1 cellular context compared by ENCODE assay signal in the genomic region with DNA sequence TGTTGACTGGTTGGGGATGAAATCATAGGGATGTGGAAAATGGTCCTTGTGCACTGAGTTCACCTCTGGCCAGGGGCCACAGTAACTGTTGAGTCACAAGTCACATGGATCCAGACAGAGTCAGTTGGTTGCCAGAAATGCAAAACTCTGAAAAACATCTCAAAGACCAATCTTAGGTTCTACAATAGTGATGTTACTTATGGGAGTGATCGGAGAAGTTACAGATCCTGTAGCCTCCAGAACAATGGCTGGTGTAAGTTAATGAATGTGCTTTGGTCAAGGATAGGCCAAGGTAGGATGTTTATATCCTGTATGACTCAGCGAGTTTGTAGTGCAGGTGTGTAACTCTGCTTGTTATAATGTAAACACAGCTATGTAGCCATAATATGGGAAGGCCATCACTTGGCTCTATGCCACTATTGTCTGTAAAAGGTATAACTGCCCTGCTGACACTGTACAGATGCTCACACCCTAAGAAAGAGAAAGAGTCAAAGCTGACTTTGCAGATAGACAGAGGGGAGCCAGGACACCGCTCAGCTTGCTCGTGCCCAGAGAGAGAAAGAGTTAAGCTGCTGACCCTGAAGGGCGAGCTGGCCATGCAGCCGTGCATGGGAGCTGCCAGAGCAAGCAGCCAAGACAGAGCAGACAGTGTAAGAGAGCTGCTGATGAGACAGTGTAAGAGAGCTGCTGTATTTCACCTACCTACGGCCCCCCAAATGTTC.
TF ChIP-seq lines count a peak whose summit lies in the region.

No MANE protein-coding gene starts in this region.

TF ChIP-seq in HepG2, 621 proteins besides CTCF, POLR2A, EP300 and RAD21 (continued from another document and continues in another):
- TF ChIP-seq HNF1A (IDR thresholded peaks at IDR 0.05; ENCODE audit: low read depth) = peak; percentile 18; the same call in 1 of the 2 replicates
- TF ChIP-seq HNF1A (CRISPR knock-in tag; IDR thresholded peaks at IDR 0.05; ENCODE audit: borderline replicate concordance) = peak; percentile 31; the same call in 1 of the 2 replicates
- no peak for TF ChIP-seq TBP (CRISPR knock-in tag; IDR thresholded peaks at IDR 0.05)
- TF ChIP-seq, protein P1, sequence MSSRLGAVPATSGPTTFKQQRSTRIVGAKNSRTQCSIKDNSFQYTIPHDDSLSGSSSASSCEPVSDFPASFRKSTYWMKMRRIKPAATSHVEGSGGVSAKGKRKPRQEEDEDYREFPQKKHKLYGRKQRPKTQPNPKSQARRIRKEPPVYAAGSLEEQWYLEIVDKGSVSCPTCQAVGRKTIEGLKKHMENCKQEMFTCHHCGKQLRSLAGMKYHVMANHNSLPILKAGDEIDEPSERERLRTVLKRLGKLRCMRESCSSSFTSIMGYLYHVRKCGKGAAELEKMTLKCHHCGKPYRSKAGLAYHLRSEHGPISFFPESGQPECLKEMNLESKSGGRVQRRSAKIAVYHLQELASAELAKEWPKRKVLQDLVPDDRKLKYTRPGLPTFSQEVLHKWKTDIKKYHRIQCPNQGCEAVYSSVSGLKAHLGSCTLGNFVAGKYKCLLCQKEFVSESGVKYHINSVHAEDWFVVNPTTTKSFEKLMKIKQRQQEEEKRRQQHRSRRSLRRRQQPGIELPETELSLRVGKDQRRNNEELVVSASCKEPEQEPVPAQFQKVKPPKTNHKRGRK (CRISPR knock-in tag; IDR thresholded peaks at IDR 0.05) = no peak
- TF ChIP-seq HNRNPK (IDR thresholded peaks at IDR 0.05; ENCODE audit: low read depth, low read length, poor library complexity, severe bottlenecking) = no peak
- no peak for TF ChIP-seq ZNF574 (CRISPR knock-in tag; IDR thresholded peaks at IDR 0.05)
- no peak for TF ChIP-seq ZNF281 (CRISPR knock-in tag; IDR thresholded peaks at IDR 0.05; ENCODE audit: borderline replicate concordance)
- TF ChIP-seq NFKBIZ (CRISPR knock-in tag; IDR thresholded peaks at IDR 0.05) = no peak
- TF ChIP-seq SRSF4 (IDR thresholded peaks at IDR 0.05; ENCODE audit: low read depth, low read length, poor library complexity, severe bottlenecking) = no peak
- TF ChIP-seq ZSCAN9 (CRISPR knock-in tag; IDR thresholded peaks at IDR 0.05; ENCODE audit: borderline replicate concordance) = peak; percentile 86
- no peak for TF ChIP-seq POLR2G (IDR thresholded peaks at IDR 0.05; ENCODE audit: low read depth, low read length)
- TF ChIP-seq ZNF343 (CRISPR knock-in tag; IDR thresholded peaks at IDR 0.05) = no peak
- TF ChIP-seq ZBTB21 (CRISPR knock-in tag; IDR thresholded peaks at IDR 0.05) = no peak
- TF ChIP-seq FOXP1 (IDR thresholded peaks at IDR 0.05) = 0 out of 2 replicates have a peak, but pooled peaks have one; percentile 29
- peak; percentile 92 for TF ChIP-seq FOXP1 (CRISPR knock-in tag; IDR thresholded peaks at IDR 0.05)
- no peak for TF ChIP-seq ZNF12 (CRISPR knock-in tag; IDR thresholded peaks at IDR 0.05)
- no peak for TF ChIP-seq MNT (IDR thresholded peaks at IDR 0.05)
- TF ChIP-seq ZNF646 (CRISPR knock-in tag; IDR thresholded peaks at IDR 0.05) = 0 out of 2 replicates have a peak, but pooled peaks have one; percentile 28
- no peak for TF ChIP-seq RARG (CRISPR knock-in tag; IDR thresholded peaks at IDR 0.05; ENCODE audit: low read depth)
- TF ChIP-seq, protein P2, sequence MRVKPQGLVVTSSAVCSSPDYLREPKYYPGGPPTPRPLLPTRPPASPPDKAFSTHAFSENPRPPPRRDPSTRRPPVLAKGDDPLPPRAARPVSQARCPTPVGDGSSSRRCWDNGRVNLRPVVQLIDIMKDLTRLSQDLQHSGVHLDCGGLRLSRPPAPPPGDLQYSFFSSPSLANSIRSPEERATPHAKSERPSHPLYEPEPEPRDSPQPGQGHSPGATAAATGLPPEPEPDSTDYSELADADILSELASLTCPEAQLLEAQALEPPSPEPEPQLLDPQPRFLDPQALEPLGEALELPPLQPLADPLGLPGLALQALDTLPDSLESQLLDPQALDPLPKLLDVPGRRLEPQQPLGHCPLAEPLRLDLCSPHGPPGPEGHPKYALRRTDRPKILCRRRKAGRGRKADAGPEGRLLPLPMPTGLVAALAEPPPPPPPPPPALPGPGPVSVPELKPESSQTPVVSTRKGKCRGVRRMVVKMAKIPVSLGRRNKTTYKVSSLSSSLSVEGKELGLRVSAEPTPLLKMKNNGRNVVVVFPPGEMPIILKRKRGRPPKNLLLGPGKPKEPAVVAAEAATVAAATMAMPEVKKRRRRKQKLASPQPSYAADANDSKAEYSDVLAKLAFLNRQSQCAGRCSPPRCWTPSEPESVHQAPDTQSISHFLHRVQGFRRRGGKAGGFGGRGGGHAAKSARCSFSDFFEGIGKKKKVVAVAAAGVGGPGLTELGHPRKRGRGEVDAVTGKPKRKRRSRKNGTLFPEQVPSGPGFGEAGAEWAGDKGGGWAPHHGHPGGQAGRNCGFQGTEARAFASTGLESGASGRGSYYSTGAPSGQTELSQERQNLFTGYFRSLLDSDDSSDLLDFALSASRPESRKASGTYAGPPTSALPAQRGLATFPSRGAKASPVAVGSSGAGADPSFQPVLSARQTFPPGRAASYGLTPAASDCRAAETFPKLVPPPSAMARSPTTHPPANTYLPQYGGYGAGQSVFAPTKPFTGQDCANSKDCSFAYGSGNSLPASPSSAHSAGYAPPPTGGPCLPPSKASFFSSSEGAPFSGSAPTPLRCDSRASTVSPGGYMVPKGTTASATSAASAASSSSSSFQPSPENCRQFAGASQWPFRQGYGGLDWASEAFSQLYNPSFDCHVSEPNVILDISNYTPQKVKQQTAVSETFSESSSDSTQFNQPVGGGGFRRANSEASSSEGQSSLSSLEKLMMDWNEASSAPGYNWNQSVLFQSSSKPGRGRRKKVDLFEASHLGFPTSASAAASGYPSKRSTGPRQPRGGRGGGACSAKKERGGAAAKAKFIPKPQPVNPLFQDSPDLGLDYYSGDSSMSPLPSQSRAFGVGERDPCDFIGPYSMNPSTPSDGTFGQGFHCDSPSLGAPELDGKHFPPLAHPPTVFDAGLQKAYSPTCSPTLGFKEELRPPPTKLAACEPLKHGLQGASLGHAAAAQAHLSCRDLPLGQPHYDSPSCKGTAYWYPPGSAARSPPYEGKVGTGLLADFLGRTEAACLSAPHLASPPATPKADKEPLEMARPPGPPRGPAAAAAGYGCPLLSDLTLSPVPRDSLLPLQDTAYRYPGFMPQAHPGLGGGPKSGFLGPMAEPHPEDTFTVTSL (CRISPR knock-in tag; IDR thresholded peaks at IDR 0.05; ENCODE audit: borderline replicate concordance) = peak; percentile 84
